In genomic region chr2:195515551-195515950, GRCh38 we compare ENCODE assay signal across 28 cellular contexts.
"Had no signal": no experiment of that assay in that cellular context is flagged by ENCODE, and none has a peak within 500 bp of the region (broad histone marks: within the 10 kb centered on the region; RNA-seq: fewer than 3 reads in every experiment).

No MANE protein-coding gene starts in this region.

- H3K36me3 ChIP-seq: ovary, right lobe of liver, sigmoid colon, suprapubic skin, thoracic aorta, thyroid gland, tibial nerve, upper lobe of right lung, uterus had no signal

- H2AFZ ChIP-seq: parathyroid adenoma had no signal

- H3K4me1 ChIP-seq: parathyroid adenoma, psoas muscle, right lobe of liver, sigmoid colon, suprapubic skin, thyroid gland, tibial nerve, upper lobe of right lung, uterus had no signal

- H3K79me2 ChIP-seq: parathyroid adenoma had no signal

- DNase-seq: naive B cell; naive thymus-derived CD8-positive, alpha-beta T cell; nephron progenitor cell; occipital lobe; ovary; psoas muscle; right lobe of liver; sigmoid colon; small intestine; stimulated activated CD4-positive, alpha-beta T cell treated with anti-CD3 and anti-CD28 coated beads, Interleukin-12 subunit alpha, Interleukin-12 subunit beta, amount 100 ng/mL, for 4 hours; stimulated activated CD4-positive, alpha-beta T cell treated with anti-CD3 and anti-CD28 coated beads, Interleukin-1b, Interleukin-23, amount 100 ng/mL, for 48 hours; stimulated activated CD4-positive, alpha-beta T cell treated with anti-CD3 and anti-CD28 coated beads, Interleukin-4, amount 100 ng/mL, for 1 hour; stimulated activated CD4-positive, alpha-beta T cell treated with anti-CD3 and anti-CD28 coated beads, Interleukin-4, amount 100 ng/mL, for 4 hours; stimulated activated CD8-positive, alpha-beta memory T cell treated with anti-CD3 and anti-CD28 coated beads, Interleukin-4, amount 100 ng/mL, for 48 hours; stimulated activated naive CD4-positive, alpha-beta T cell; stimulated activated naive CD8-positive, alpha-beta T cell treated with anti-CD3 and anti-CD28 coated beads, Interleukin-15, amount 100 ng/mL, for 72 hours; stimulated activated naive CD8-positive, alpha-beta T cell treated with anti-CD3 and anti-CD28 coated beads, Interleukin-15, Interleukin-2, amounts not matched to agents 100 U/mL and 50 U/mL, for 24 hours; substantia nigra; thyroid gland; upper lobe of right lung; uterus had no signal

- H3K27ac ChIP-seq: ovary, parathyroid adenoma, psoas muscle, right lobe of liver, sigmoid colon, suprapubic skin, thoracic aorta, thyroid gland, tibial nerve, upper lobe of right lung, uterus had no signal

- H3K9me3 ChIP-seq: ovary, psoas muscle, right lobe of liver, sigmoid colon, suprapubic skin, thoracic aorta, thyroid gland, upper lobe of right lung, uterus had no signal

- H3K27me3 ChIP-seq: ovary, right lobe of liver, sigmoid colon, suprapubic skin, thyroid gland, tibial nerve, upper lobe of right lung, uterus had no signal

- FAIRE-seq: small intestine had no signal

- ATAC-seq: naive thymus-derived CD8-positive, alpha-beta T cell; natural killer cell treated with Interleukin-12 subunit alpha and Interleukin-12 subunit beta and Interleukin-15 and Interleukin-18, amount 100 ng/mL, for 72 hours; psoas muscle; right cardiac atrium; right lobe of liver; stimulated activated memory B cell treated with anti-CD40 and anti-IgM and Interleukin-4, amounts not matched to agents 10 μg/mL and 1 μg/mL and 100 μg/mL, for 72 hours; stimulated activated naive CD8-positive, alpha-beta T cell treated with anti-CD3 and anti-CD28 coated beads, Interleukin-15, amount 100 ng/mL, for 72 hours; stimulated activated naive CD8-positive, alpha-beta T cell treated with anti-CD3 and anti-CD28 coated beads, Interleukin-15, Interleukin-2, amounts not matched to agents 100 U/mL and 50 U/mL, for 24 hours; upper lobe of right lung had no signal

- H3K9ac ChIP-seq: parathyroid adenoma had no signal

- H3K4me3 ChIP-seq: ovary, psoas muscle, right lobe of liver, sigmoid colon, suprapubic skin, thoracic aorta, thyroid gland, tibial nerve, upper lobe of right lung, uterus had no signal
